Comparison of ENCODE assay signal across 31 cellular contexts in genomic region chr22:38435010-38435409, GRCh38. TPM values are rescaled to one million over a fixed set of nuclear protein-coding genes. Genes with fewer than 3 reads are reported as not detected.
DNase-seq lines count a peak whose midpoint lies in the region; ATAC-seq, FAIRE-seq and TF ChIP-seq lines count a peak whose summit lies in the region.
"Had no signal": no experiment of that assay in that cellular context is flagged by ENCODE, and none has a peak within 500 bp of the region (broad histone marks: within the 10 kb centered on the region; RNA-seq: fewer than 3 reads in every experiment).

No MANE protein-coding gene starts in this region.

- peaks cover 8% of the 10 kb centered on the region; the same call in 1 of the 2 replicates for H3K4me1 ChIP-seq in HepG2 (ENCODE audit: insufficient read depth, low read length)
- H3K4me1 ChIP-seq in right lobe of liver, result no peaks in the 10 kb centered on the region
- H3K4me1 ChIP-seq in Loucy (ENCODE audit: insufficient read depth, low read length, poor library complexity, severe bottlenecking), result no peaks in the 10 kb centered on the region
- H3K4me1 ChIP-seq in upper lobe of right lung, result no peaks in the 10 kb centered on the region
- H3K4me1 ChIP-seq: adrenal gland, spleen had no signal

- 39% methylated on average over 3 of the region's 4 CpGs for WGBS in HepG2 (ENCODE audit: low lambda C conversion rate)
- WGBS in right lobe of liver (ENCODE audit: insufficient coverage, low coverage, low lambda C conversion rate, missing lambda C conversion rate), result 100% methylated on average over 1 of the region's 4 CpGs

- no peaks in the 10 kb centered on the region for H3K9me3 ChIP-seq in HepG2 (ENCODE audit: low read length)
- H3K9me3 ChIP-seq in right lobe of liver, result no peaks in the 10 kb centered on the region
- H3K9me3 ChIP-seq in Loucy (ENCODE audit: insufficient read depth, low read depth, low read length), result no peaks in the 10 kb centered on the region
- no peaks in the 10 kb centered on the region for H3K9me3 ChIP-seq in upper lobe of right lung
- H3K9me3 ChIP-seq: adrenal gland, spleen had no signal

- H3K27ac Mint-ChIP-seq in chondrocyte (ENCODE audit: unreplicated experiment) (no peak overlapping the region), MCF 10A (ENCODE audit: low read depth, unreplicated experiment) (no peak overlapping the region), natural killer cell (no peak overlapping the region)
- H3K27ac Mint-ChIP-seq: immature natural killer cell; stimulated activated memory B cell treated with anti-CD40 and anti-IgM and Interleukin-4, amounts not matched to agents 10 μg/mL and 1 μg/mL and 100 μg/mL, for 72 hours had no signal

- intact Hi-C loops in HepG2 (cut with micrococcal nuclease; ENCODE audit: unreplicated experiment) (no loop called here), right lobe of liver (cut with DNase I) (no loop called here), MCF 10A (cut with micrococcal nuclease) (no loop called here), upper lobe of right lung (cut with DNase I) (no loop called here), natural killer cell (cut with micrococcal nuclease) (no loop called here)

- H2AFZ ChIP-seq in HepG2 (ENCODE audit: low read length) (no peak overlapping the region), Loucy (ENCODE audit: low read length) (no peak overlapping the region)

- H3K9ac ChIP-seq in HepG2 (ENCODE audit: insufficient read depth, low read depth, low read length) (no peak overlapping the region), Loucy (ENCODE audit: low read depth, low read length, poor library complexity, severe bottlenecking) (no peak overlapping the region)

- no peaks in the 10 kb centered on the region for H3K36me3 Mint-ChIP-seq in chondrocyte (ENCODE audit: low read depth)
- no peaks in the 10 kb centered on the region for H3K36me3 Mint-ChIP-seq in MCF 10A (ENCODE audit: insufficient read depth, unreplicated experiment)
- H3K36me3 Mint-ChIP-seq in natural killer cell, result no peaks in the 10 kb centered on the region
- H3K36me3 Mint-ChIP-seq: immature natural killer cell; naive B cell; stimulated activated memory B cell treated with anti-CD40 and anti-IgM and Interleukin-4, amounts not matched to agents 10 μg/mL and 1 μg/mL and 100 μg/mL, for 72 hours had no signal

- in situ Hi-C loops in HepG2 (cut with HindIII; ENCODE audit: extremely low pct_ligation_motif_present, low pct_unique_long_range_greater_than_20kb), result no loop called here

- H3K9me2 ChIP-seq in Loucy (replicated peaks; ENCODE audit: low read depth, low read length), result no peaks in the 10 kb centered on the region

- H3K4me1 Mint-ChIP-seq in chondrocyte (ENCODE audit: low read depth) (no peaks in the 10 kb centered on the region), MCF 10A (ENCODE audit: insufficient read depth, unreplicated experiment) (no peaks in the 10 kb centered on the region), natural killer cell (no peaks in the 10 kb centered on the region)
- H3K4me1 Mint-ChIP-seq: immature natural killer cell; naive B cell; stimulated activated memory B cell treated with anti-CD40 and anti-IgM and Interleukin-4, amounts not matched to agents 10 μg/mL and 1 μg/mL and 100 μg/mL, for 72 hours had no signal

- H3K27me3 ChIP-seq in HepG2 (ENCODE audit: control insufficient read depth in 1 of 2, insufficient read depth in 2 of 2, low read length in 2 of 2) (peaks cover 2 to 21% of the 10 kb centered on the region in 2 experiments; a peak in 3 of 5 replicates), right lobe of liver (no peaks in the 10 kb centered on the region), Loucy (ENCODE audit: insufficient read depth, low read length, poor library complexity, severe bottlenecking) (no peaks in the 10 kb centered on the region), upper lobe of right lung (no peaks in the 10 kb centered on the region)
- H3K27me3 ChIP-seq: adrenal gland had no signal

- no peaks in the 10 kb centered on the region for H4K20me1 ChIP-seq in HepG2 (ENCODE audit: insufficient read depth, low read length)
- no peaks in the 10 kb centered on the region for H4K20me1 ChIP-seq in Loucy (ENCODE audit: insufficient read depth, low read length, poor library complexity, severe bottlenecking)

- TF ChIP-seq CTCF in HepG2 (CRISPR knock-in tag; IDR thresholded peaks at IDR 0.05) (peak; percentile 34), right lobe of liver (IDR thresholded peaks at IDR 0.05) (no peak), Loucy (conservative IDR thresholded peaks at IDR 0.05; ENCODE audit: low read length) (peak; percentile 36), chondrocyte (IDR thresholded peaks at IDR 0.05) (peak; percentile 13), MCF 10A (IDR thresholded peaks at IDR 0.05; ENCODE audit: unreplicated experiment) (no peak), upper lobe of right lung (IDR thresholded peaks at IDR 0.05) (no peak), natural killer cell (IDR thresholded peaks at IDR 0.05) (no peak)

- TF ChIP-seq POLR2A in HepG2 (IDR thresholded peaks at IDR 0.05; ENCODE audit: insufficient read depth in 1 of 2, low read depth in 2 of 2, low read length in 2 of 2) (no peak), right lobe of liver (IDR thresholded peaks at IDR 0.05) (no peak)

- no peaks in the 10 kb centered on the region for H3K79me2 ChIP-seq in HepG2 (ENCODE audit: insufficient read depth, low read length)
- H3K79me2 ChIP-seq in Loucy (ENCODE audit: insufficient read depth, low read length), result no peaks in the 10 kb centered on the region

- H3K27ac ChIP-seq in HepG2 (ENCODE audit: extremely low read length, insufficient read depth, low read length) (no peak overlapping the region), right lobe of liver (no peak overlapping the region), upper lobe of right lung (no peak overlapping the region)
- H3K27ac ChIP-seq: adrenal gland, spleen had no signal

- no TSS peak for BruUV-seq in HepG2 (replicated peaks; lab: Mats Ljungman, UMichigan)
- BruUV-seq in MCF 10A (replicated peaks; lab: Mats Ljungman, UMichigan), result no TSS peak

- H3K27me3 Mint-ChIP-seq in chondrocyte (ENCODE audit: low read depth) (no peaks in the 10 kb centered on the region), MCF 10A (ENCODE audit: insufficient read depth, unreplicated experiment) (peaks cover 11% of the 10 kb centered on the region), natural killer cell (ENCODE audit: low read depth in 2 of 2) (no peaks in the 10 kb centered on the region)

- no peaks in the 10 kb centered on the region for H3K9me3 Mint-ChIP-seq in chondrocyte (ENCODE audit: low read depth)
- H3K9me3 Mint-ChIP-seq in MCF 10A (ENCODE audit: unreplicated experiment), result no peaks in the 10 kb centered on the region
- H3K9me3 Mint-ChIP-seq in natural killer cell, result no peaks in the 10 kb centered on the region
- H3K9me3 Mint-ChIP-seq: immature natural killer cell; naive B cell; stimulated activated memory B cell treated with anti-CD40 and anti-IgM and Interleukin-4, amounts not matched to agents 10 μg/mL and 1 μg/mL and 100 μg/mL, for 72 hours had no signal

- no peak for FAIRE-seq in HepG2 (lab: Jason Lieb, UNC)
- FAIRE-seq: colon, GM12891, urothelium cell line had no signal

- TF ChIP-seq EP300 in HepG2 (IDR thresholded peaks at IDR 0.05; ENCODE audit: low read depth in 2 of 2, low read length in 2 of 2) (no peak), HepG2 (CRISPR knock-in tag; IDR thresholded peaks at IDR 0.05; ENCODE audit: borderline replicate concordance) (no peak)

- H3K4me3 ChIP-seq in HepG2 (replicated peaks in 1 of 3; ENCODE audit: insufficient read depth in 1 of 3, low read depth in 2 of 3, low read length in 3 of 3) (no peak overlapping the region), right lobe of liver (no peak overlapping the region), Loucy (ENCODE audit: low read length, poor library complexity, severe bottlenecking) (no peak overlapping the region), upper lobe of right lung (no peak overlapping the region)
- H3K4me3 ChIP-seq: adrenal gland, spleen had no signal

- H3K36me3 ChIP-seq in HepG2 (replicated peaks in 1 of 2; ENCODE audit: control insufficient read depth in 1 of 2, insufficient read depth in 2 of 2, low read length in 2 of 2) (no peaks in the 10 kb centered on the region), right lobe of liver (no peaks in the 10 kb centered on the region), Loucy (ENCODE audit: insufficient read depth, low read length) (no peaks in the 10 kb centered on the region), upper lobe of right lung (no peaks in the 10 kb centered on the region)
- H3K36me3 ChIP-seq: adrenal gland, spleen had no signal

- no peak overlapping the region for H3K4me2 ChIP-seq in HepG2 (ENCODE audit: low read depth, low read length)
- H3K4me2 ChIP-seq in Loucy (ENCODE audit: low read depth, low read length, poor library complexity, severe bottlenecking), result no peak overlapping the region

- POLR2A ChIA-PET in HepG2 (lab: Yijun Ruan, JAX) (no interaction called here), MCF 10A (lab: Yijun Ruan, JAX) (no interaction called here)

- DNase-seq in HepG2 (ENCODE audit: low spot score) (no peak), right lobe of liver (no peak), chondrocyte (ENCODE audit: low spot score) (no peak), MCF 10A (ENCODE audit: unreplicated experiment) (no peak), upper lobe of right lung (no peak), natural killer cell (no peak)
- DNase-seq: activated CD4-positive, CD25-positive, alpha-beta regulatory T cell; adrenal gland; COR-L47; effector CD8-positive, alpha-beta T cell; foreskin melanocyte; immature natural killer cell; naive B cell; NCI-H1048; NCI-H1930; NCI-H2227 treated with DMSO at 0.1 percent for 48 hours; SHP77; spleen; stimulated activated CD4-positive, alpha-beta T cell treated with anti-CD3 and anti-CD28 coated beads, Interleukin-4, amount 100 ng/mL, for 1 hour; SW 1271; T1000 had no signal

- H3K4me3 Mint-ChIP-seq in chondrocyte (ENCODE audit: unreplicated experiment) (no peak overlapping the region), MCF 10A (ENCODE audit: unreplicated experiment) (no peak overlapping the region), natural killer cell (no peak overlapping the region)
- H3K4me3 Mint-ChIP-seq: immature natural killer cell; naive B cell; stimulated activated memory B cell treated with anti-CD40 and anti-IgM and Interleukin-4, amounts not matched to agents 10 μg/mL and 1 μg/mL and 100 μg/mL, for 72 hours had no signal

- ATAC-seq in HepG2, result no peak; the same call in 1 of the 3 replicates
- no peak for ATAC-seq in right lobe of liver
- no peak for ATAC-seq in upper lobe of right lung
- no peak for ATAC-seq in GM18870 (IDR thresholded peaks at IDR 0.05; ENCODE audit: unreplicated experiment)
- no peak for ATAC-seq in natural killer cell
- ATAC-seq: esophagus mucosa; stimulated activated memory B cell treated with anti-CD40 and anti-IgM and Interleukin-4, amounts not matched to agents 10 μg/mL and 1 μg/mL and 100 μg/mL, for 72 hours had no signal

- CTCF ChIA-PET in HepG2 (lab: Yijun Ruan, JAX; ENCODE audit: low intra/inter-chr PET ratio, low total read pairs) (no interaction called here), MCF 10A (lab: Yijun Ruan, JAX) (no interaction called here)

- TF ChIP-seq RAD21 in HepG2 (CRISPR knock-in tag; IDR thresholded peaks at IDR 0.05), result no peak

- H3F3A ChIP-seq in Loucy (ENCODE audit: low read depth), result no peaks in the 10 kb centered on the region

RNA-seq across cellular contexts. Expression of gene KCNJ4, which starts 20.0 kb away (rescaled TPM):
- not detected in 2 replicates for total RNA-seq in HepG2 (2016; rRNA removed; fragmentation: Illumina TruSeq; extraction: Trizol)
- not detected in 2 replicates for total RNA-seq in HepG2 (2016; cell fraction: cytosol; rRNA removed; fragmentation: Illumina TruSeq; extraction: Trizol; ENCODE audit: low read depth)
- total RNA-seq in HepG2 (2016; cell fraction: insoluble cytoplasmic fraction; rRNA removed; fragmentation: Illumina TruSeq; extraction: Trizol), result not detected in 2 replicates
- total RNA-seq in HepG2 (2016; cell fraction: membrane; rRNA removed; fragmentation: Illumina TruSeq; extraction: Trizol), result not detected in 2 replicates
- not detected in 2 replicates for total RNA-seq in HepG2 (2016; cell fraction: nucleus; rRNA removed; fragmentation: Illumina TruSeq; extraction: Trizol)
- polyA plus RNA-seq in HepG2 (2011; rRNA removed), result not detected in 2 replicates
- polyA plus RNA-seq in HepG2 (2011; cell fraction: cytosol; rRNA removed), result 0.03 TPM in 1 of 2 replicates, not detected in the other
- polyA plus RNA-seq in HepG2 (2011; cell fraction: nucleus; rRNA removed), result not detected in 2 replicates
- polyA plus RNA-seq in HepG2 (2012), result not detected in 2 replicates
- polyA plus RNA-seq in HepG2 (2016; cell fraction: cytosol; fragmentation: Illumina TruSeq; extraction: Trizol; ENCODE audit: low read depth), result not detected in 2 replicates
- polyA plus RNA-seq in HepG2 (2016; cell fraction: insoluble cytoplasmic fraction; fragmentation: Illumina TruSeq; extraction: Trizol; ENCODE audit: low read depth), result not detected in 2 replicates
- polyA plus RNA-seq in HepG2 (2016; cell fraction: membrane; fragmentation: Illumina TruSeq; extraction: Trizol; ENCODE audit: low read depth), result not detected in 2 replicates
- not detected in 2 replicates for polyA plus RNA-seq in HepG2 (2016; cell fraction: nucleus; fragmentation: Illumina TruSeq; extraction: Trizol; ENCODE audit: insufficient read depth, low read depth)
- polyA minus RNA-seq in HepG2 (2011; rRNA and poly(A)+ RNA removed; ENCODE audit: low replicate concordance), result not detected in 2 replicates
- not detected in 2 replicates for polyA minus RNA-seq in HepG2 (2011; cell fraction: cytosol; rRNA and poly(A)+ RNA removed)
- not detected in 2 replicates for polyA minus RNA-seq in HepG2 (2011; cell fraction: nucleus; rRNA and poly(A)+ RNA removed)
- total RNA-seq in right lobe of liver, result not detected
- 0.27 to 0.33 TPM (median 0.27 TPM) in 3 replicates for total RNA-seq in chondrocyte
- total RNA-seq in MCF 10A (2022), result not detected in 2 replicates
- not detected for total RNA-seq in upper lobe of right lung
- not detected for total RNA-seq in natural killer cell
- total RNA-seq: esophagus mucosa, HT-29, renal cortical epithelial cell, spleen had no signal
- polyA plus RNA-seq: BJ, immature natural killer cell, spleen had no signal

RNA-seq across cellular contexts. Expression of gene KDELR3, which starts 32.9 kb away (rescaled TPM):
- 18.9 and 24.2 TPM in 2 replicates for total RNA-seq in HepG2 (2016; rRNA removed; fragmentation: Illumina TruSeq; extraction: Trizol)
- 15.4 and 17.8 TPM in 2 replicates for total RNA-seq in HepG2 (2016; cell fraction: cytosol; rRNA removed; fragmentation: Illumina TruSeq; extraction: Trizol; ENCODE audit: low read depth)
- 18.4 and 24.9 TPM in 2 replicates for total RNA-seq in HepG2 (2016; cell fraction: insoluble cytoplasmic fraction; rRNA removed; fragmentation: Illumina TruSeq; extraction: Trizol)
- 25.0 and 25.7 TPM in 2 replicates for total RNA-seq in HepG2 (2016; cell fraction: membrane; rRNA removed; fragmentation: Illumina TruSeq; extraction: Trizol)
- 24.1 and 25.4 TPM in 2 replicates for total RNA-seq in HepG2 (2016; cell fraction: nucleus; rRNA removed; fragmentation: Illumina TruSeq; extraction: Trizol)
- 44.4 and 65.7 TPM in 2 replicates for polyA plus RNA-seq in HepG2 (2011; rRNA removed)
- polyA plus RNA-seq in HepG2 (2011; cell fraction: cytosol; rRNA removed), result 51.3 and 51.5 TPM in 2 replicates
- polyA plus RNA-seq in HepG2 (2011; cell fraction: nucleus; rRNA removed), result 13.4 and 13.6 TPM in 2 replicates
- 25.3 and 25.4 TPM in 2 replicates for polyA plus RNA-seq in HepG2 (2012)
- polyA plus RNA-seq in HepG2 (2016; cell fraction: cytosol; fragmentation: Illumina TruSeq; extraction: Trizol; ENCODE audit: low read depth), result 22.6 and 32.8 TPM in 2 replicates
- polyA plus RNA-seq in HepG2 (2016; cell fraction: insoluble cytoplasmic fraction; fragmentation: Illumina TruSeq; extraction: Trizol; ENCODE audit: low read depth), result 25.8 and 26.8 TPM in 2 replicates
- 31.8 and 34.1 TPM in 2 replicates for polyA plus RNA-seq in HepG2 (2016; cell fraction: membrane; fragmentation: Illumina TruSeq; extraction: Trizol; ENCODE audit: low read depth)
- 38.2 and 40.9 TPM in 2 replicates for polyA plus RNA-seq in HepG2 (2016; cell fraction: nucleus; fragmentation: Illumina TruSeq; extraction: Trizol; ENCODE audit: insufficient read depth, low read depth)
- polyA minus RNA-seq in HepG2 (2011; rRNA and poly(A)+ RNA removed; ENCODE audit: low replicate concordance), result 11.9 and 47.4 TPM in 2 replicates
- 22.6 and 22.7 TPM in 2 replicates for polyA minus RNA-seq in HepG2 (2011; cell fraction: cytosol; rRNA and poly(A)+ RNA removed)
- polyA minus RNA-seq in HepG2 (2011; cell fraction: nucleus; rRNA and poly(A)+ RNA removed), result 6.4 and 12.8 TPM in 2 replicates
- 10 to 100 TPM in 3 of 6 experiments, 1 to 10 TPM in 3; 2.4 to 53.8 (median 12.8) TPM for total RNA-seq in right lobe of liver
- total RNA-seq in chondrocyte, result 127 to 137 TPM (median 134 TPM) in 3 replicates
- total RNA-seq in MCF 10A (2022), result 6.4 and 11.5 TPM in 2 replicates
- total RNA-seq in upper lobe of right lung, result 5.9 TPM
- under 1 TPM in 1 of 3 donors, not detected in 2; 0.25 TPM for total RNA-seq in natural killer cell

Comparison
In these comparisons a context has a peak if more than half of its experiments do, and no peak if none do; other contexts are left out.
1. CTCF ChIP-seq: peak in HepG2 (single experiment), Loucy (single experiment) and chondrocyte (single experiment); none in right lobe of liver (0 of 4), MCF 10A (single experiment), upper lobe of right lung (single experiment) and natural killer cell (single experiment).